Comparison of ENCODE assay signal across 16 cellular contexts in the genomic region with DNA sequence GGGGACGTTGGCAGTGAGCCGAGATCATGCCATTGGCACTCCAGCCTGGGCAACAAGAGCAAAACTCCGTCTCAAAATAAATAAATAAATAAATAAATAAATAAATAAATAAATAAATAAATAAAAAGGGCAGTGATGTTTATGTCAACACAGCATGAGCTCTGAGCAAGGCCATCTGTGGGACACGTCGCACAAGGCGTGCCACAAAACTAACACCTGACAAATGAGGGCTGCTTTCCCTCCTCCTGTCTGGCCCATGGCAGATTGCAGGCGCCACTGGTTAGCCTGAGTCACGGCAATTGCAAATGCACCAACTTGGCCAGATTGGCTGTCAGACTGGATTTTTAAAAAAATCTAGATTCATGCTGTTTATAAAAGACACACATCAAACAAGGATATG. TPM values are rescaled to one million over a fixed set of nuclear protein-coding genes. Genes with fewer than 3 reads are reported as not detected.
DNase-seq lines count a peak whose midpoint lies in the region; ATAC-seq, FAIRE-seq and TF ChIP-seq lines count a peak whose summit lies in the region.
"Had no signal": no experiment of that assay in that cellular context is flagged by ENCODE, and none has a peak within 500 bp of the region (broad histone marks: within the 10 kb centered on the region; RNA-seq: fewer than 3 reads in every experiment).

No MANE protein-coding gene starts in this region.

- H3K27me3 ChIP-seq in GM12878 (replicated peaks in 1 of 2; ENCODE audit: control insufficient read depth in 2 of 2, insufficient read depth in 2 of 2, low read length in 1 of 2) = no peaks in the 10 kb centered on the region
- H3K27me3 ChIP-seq: cardiac muscle cell had no signal

- DNase-seq in Ammon's horn (ENCODE audit: low spot score) (peak; percentile 20), LNCaP clone FGC (ENCODE audit: low read depth) (peak; percentile 73), GM12878 (ENCODE audit: low read depth, low spot score) (no peak), left colon (peak; percentile 21 to 52), RPMI8226 (no peak), OCI-M1 (lab: John Stamatoyannopoulos, UW) (no peak)
- no peak for DNase-seq in effector CD8-positive, alpha-beta T cell (lab: John Stamatoyannopoulos, UW)
- DNase-seq: activated CD8-positive, alpha-beta memory T cell treated with anti-CD3 and anti-CD28 coated beads, Interleukin-2, amount 50 U/mL, for 48 hours; activated naive CD4-positive, alpha-beta T cell treated with anti-CD3 and anti-CD28 coated beads, Interleukin-2, amount 50 U/mL, for 16 hours; DMS153; head of caudate nucleus; stimulated activated naive CD8-positive, alpha-beta T cell treated with anti-CD3 and anti-CD28 coated beads, Interleukin-15, amount 100 ng/mL, for 72 hours; T-cell had no signal

- TF ChIP-seq CTCF in LNCaP clone FGC (IDR thresholded peaks at IDR 0.05; ENCODE audit: control insufficient read depth, extremely low read depth, insufficient read depth) (0 out of 2 replicates have a peak, but pooled peaks have one; percentile 10), GM12878 (IDR thresholded peaks at IDR 0.05 in 2 of 3, conservative IDR thresholded peaks at IDR 0.05 in 1 of 3; ENCODE audit: control insufficient read depth in 2 of 3, extremely low read depth in 1 of 3, insufficient read depth in 1 of 3, low read depth in 3 of 3, low read length in 3 of 3) (no peak)

- peaks cover 7% of the 10 kb centered on the region for H3K4me1 ChIP-seq in GM12878 (ENCODE audit: control insufficient read depth, insufficient read depth, low read length)

- no peaks in the 10 kb centered on the region for H3K36me3 ChIP-seq in GM12878 (ENCODE audit: control insufficient read depth in 2 of 2, insufficient read depth in 2 of 2, low read length in 1 of 2)
- H3K36me3 ChIP-seq: cardiac muscle cell had no signal

- no peak overlapping the region for H2AFZ ChIP-seq in GM12878 (ENCODE audit: control insufficient read depth, low read depth, low read length)

- no peaks in the 10 kb centered on the region for H4K20me1 ChIP-seq in GM12878 (ENCODE audit: control insufficient read depth, insufficient read depth)

- no TSS peak for BruUV-seq in GM12878 (replicated peaks; lab: Mats Ljungman, UMichigan)

- intact Hi-C loops in GM12878 (cut with micrococcal nuclease; ENCODE audit: unreplicated experiment) = no loop called here
- intact Hi-C loops in left colon (cut with DNase I, micrococcal nuclease) = no loop called here

- H3K79me2 ChIP-seq in GM12878 (ENCODE audit: control insufficient read depth, insufficient read depth, low read length) = no peaks in the 10 kb centered on the region

- H3K27ac ChIP-seq in GM12878 (ENCODE audit: control insufficient read depth, insufficient read depth) = no peak overlapping the region
- H3K27ac ChIP-seq: cardiac muscle cell had no signal

- in situ Hi-C loops in GM12878 (cut with MboI) = no loop called here

- no peak overlapping the region for H3K4me2 ChIP-seq in GM12878 (ENCODE audit: control insufficient read depth, insufficient read depth)

- RAD21 ChIA-PET in GM12878 (lab: Charles Lee; ENCODE audit: unreplicated experiment) = interaction anchor here (2.1 kb wide), 2 partner anchors 9 to 192 kb away, joined by 5 to 11 read pairs; no protein-coding TSS in a partner anchor

- H3K9ac ChIP-seq in GM12878 (ENCODE audit: control insufficient read depth, insufficient read depth, low read length) = no peak overlapping the region

- CTCF ChIA-PET in GM12878 (lab: Yijun Ruan, JAX) = interaction anchor here (0.7 to 5.1 kb wide), 6 partner anchors 10 to 208 kb away, joined by 3 to 44 read pairs (median 6); no protein-coding TSS in a partner anchor

- H3K9me3 ChIP-seq in GM12878 (replicated peaks; ENCODE audit: control insufficient read depth, insufficient read depth, low read length) = no peaks in the 10 kb centered on the region

- no peak for TF ChIP-seq EP300 in GM12878 (IDR thresholded peaks at IDR 0.05; ENCODE audit: borderline replicate concordance in 1 of 2, control insufficient read depth in 1 of 2, low read depth in 2 of 2, low read length in 2 of 2)

- POLR2A ChIA-PET in GM12878 (lab: Charles Lee) = interaction anchor here (2.0 kb wide), 1 partner anchor 11 kb away, joined by 4 read pairs; no protein-coding TSS in a partner anchor

- H3K4me3 ChIP-seq in LNCaP clone FGC (ENCODE audit: low read depth, low read length) = no peak overlapping the region
- H3K4me3 ChIP-seq in GM12878 = no peak overlapping the region
- H3K4me3 ChIP-seq: cardiac muscle cell had no signal

- no peak for TF ChIP-seq POLR2A in GM12878 (IDR thresholded peaks at IDR 0.05; ENCODE audit: low read depth, low read length)

- no peak for ATAC-seq in GM12878
- peak; percentile 92 for ATAC-seq in left colon
- ATAC-seq in HG03439 (IDR thresholded peaks at IDR 0.05; ENCODE audit: unreplicated experiment) = no peak
- ATAC-seq: stimulated activated naive CD8-positive, alpha-beta T cell treated with anti-CD3 and anti-CD28 coated beads, Interleukin-15, amount 100 ng/mL, for 72 hours; T-cell had no signal

- FAIRE-seq in GM12878 (lab: Jason Lieb, UNC) = no peak

- WGBS in GM12878 (ENCODE audit: insufficient coverage, insufficient replicate concordance, low lambda C conversion rate, missing lambda C conversion rate) = 78% methylated on average over 8 of the region's 8 CpGs

- SMC1A ChIA-PET in GM12878 (lab: Charles Lee; ENCODE audit: uncharacterized antibody, unreplicated experiment) = interaction anchor here (1.0 to 5.0 kb wide), 6 partner anchors 10 to 192 kb away, joined by 3 to 32 read pairs (median 4); no protein-coding TSS in a partner anchor

- no peak for TF ChIP-seq RAD21 in GM12878 (IDR thresholded peaks at IDR 0.05; ENCODE audit: insufficient read depth, low read depth, low read length)

TF ChIP-seq in GM12878, 131 proteins besides CTCF, POLR2A, EP300 and RAD21 (continues in another document):
- no peak for TF ChIP-seq CHD1 (IDR thresholded peaks at IDR 0.05; ENCODE audit: low read depth, low read length)
- TF ChIP-seq, protein P1, sequence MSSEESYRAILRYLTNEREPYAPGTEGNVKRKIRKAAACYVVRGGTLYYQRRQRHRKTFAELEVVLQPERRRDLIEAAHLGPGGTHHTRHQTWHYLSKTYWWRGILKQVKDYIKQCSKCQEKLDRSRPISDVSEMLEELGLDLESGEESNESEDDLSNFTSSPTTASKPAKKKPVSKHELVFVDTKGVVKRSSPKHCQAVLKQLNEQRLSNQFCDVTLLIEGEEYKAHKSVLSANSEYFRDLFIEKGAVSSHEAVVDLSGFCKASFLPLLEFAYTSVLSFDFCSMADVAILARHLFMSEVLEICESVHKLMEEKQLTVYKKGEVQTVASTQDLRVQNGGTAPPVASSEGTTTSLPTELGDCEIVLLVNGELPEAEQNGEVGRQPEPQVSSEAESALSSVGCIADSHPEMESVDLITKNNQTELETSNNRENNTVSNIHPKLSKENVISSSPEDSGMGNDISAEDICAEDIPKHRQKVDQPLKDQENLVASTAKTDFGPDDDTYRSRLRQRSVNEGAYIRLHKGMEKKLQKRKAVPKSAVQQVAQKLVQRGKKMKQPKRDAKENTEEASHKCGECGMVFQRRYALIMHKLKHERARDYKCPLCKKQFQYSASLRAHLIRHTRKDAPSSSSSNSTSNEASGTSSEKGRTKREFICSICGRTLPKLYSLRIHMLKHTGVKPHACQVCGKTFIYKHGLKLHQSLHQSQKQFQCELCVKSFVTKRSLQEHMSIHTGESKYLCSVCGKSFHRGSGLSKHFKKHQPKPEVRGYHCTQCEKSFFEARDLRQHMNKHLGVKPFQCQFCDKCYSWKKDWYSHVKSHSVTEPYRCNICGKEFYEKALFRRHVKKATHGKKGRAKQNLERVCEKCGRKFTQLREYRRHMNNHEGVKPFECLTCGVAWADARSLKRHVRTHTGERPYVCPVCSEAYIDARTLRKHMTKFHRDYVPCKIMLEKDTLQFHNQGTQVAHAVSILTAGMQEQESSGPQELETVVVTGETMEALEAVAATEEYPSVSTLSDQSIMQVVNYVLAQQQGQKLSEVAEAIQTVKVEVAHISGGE (CRISPR knock-in tag; IDR thresholded peaks at IDR 0.05) = no peak
- TF ChIP-seq MYB (IDR thresholded peaks at IDR 0.05; ENCODE audit: borderline replicate concordance, low read depth, low read length) = no peak

RNA-seq across cellular contexts. Expression of a gene that starts 25.9 kb away (rescaled TPM):
- 0.23 and 0.29 TPM in 2 replicates for total RNA-seq in GM12878 (2013; cell fraction: nucleolus; rRNA removed)
- 2.6 and 3.3 TPM in 2 replicates for total RNA-seq in GM12878 (2014; rRNA removed)
- total RNA-seq in GM12878 (2014; rRNA removed; fragmentation: Illumina TruSeq; extraction: Trizol) = 0.51 and 0.89 TPM in 2 replicates
- 2.0 and 2.3 TPM in 2 replicates for total RNA-seq in GM12878 (2021)
- polyA plus RNA-seq in GM12878 (2011; ENCODE audit: low read depth) = not detected
- polyA plus RNA-seq in GM12878 (2011; rRNA removed) = 0.16 and 0.35 TPM in 2 replicates
- 0.49 and 0.57 TPM in 2 replicates for polyA plus RNA-seq in GM12878 (2011; cell fraction: cytosol; rRNA removed)
- 1.0 and 1.2 TPM in 2 replicates for polyA plus RNA-seq in GM12878 (2011; cell fraction: nucleus; rRNA removed)
- polyA plus RNA-seq in GM12878 (2012) = 0.51 and 0.80 TPM in 2 replicates
- 0.29 and 0.50 TPM in 2 replicates for polyA plus RNA-seq in GM12878 (2014; fragmentation: Illumina TruSeq; extraction: Trizol)
- under 1 TPM; 0.24 TPM for polyA plus RNA-seq in GM12878 (2014; fragmentation: Nextera tagmentation; extraction: Ambion mirVana)
- polyA plus RNA-seq in GM12878 (2014; rRNA removed) = 2.2 and 2.3 TPM in 2 replicates
- polyA plus RNA-seq in GM12878 (2016; fragmentation: Nextera tagmentation; extraction: Ambion mirVana) = 1 to 10 TPM; 1.0 to 2.3 TPM
- polyA minus RNA-seq in GM12878 (2011; rRNA and poly(A)+ RNA removed) = 0.29 and 0.31 TPM in 2 replicates
- not detected in 2 replicates for polyA minus RNA-seq in GM12878 (2011; cell fraction: cytosol; rRNA and poly(A)+ RNA removed)
- 0.24 and 0.86 TPM in 2 replicates for polyA minus RNA-seq in GM12878 (2011; cell fraction: nucleus; rRNA and poly(A)+ RNA removed)
- total RNA-seq in left colon = under 1 TPM; 0.50 to 0.89 TPM
- total RNA-seq: cardiac muscle cell, osteocyte had no signal
- polyA plus RNA-seq: cardiac muscle cell had no signal

RNA-seq across cellular contexts. Expression of a gene that starts 41.4 kb away (rescaled TPM):
- 55.1 and 58.6 TPM in 2 replicates for total RNA-seq in GM12878 (2013; cell fraction: nucleolus; rRNA removed)
- total RNA-seq in GM12878 (2014; rRNA removed) (83.7 and 84.4 TPM in 2 replicates), GM12878 (2014; rRNA removed; fragmentation: Illumina TruSeq; extraction: Trizol) (48.0 and 51.9 TPM in 2 replicates), GM12878 (2021) (123 and 131 TPM in 2 replicates), left colon (10 to 100 TPM; 59.5 to 71.5 TPM)
- polyA plus RNA-seq in GM12878 (2011; ENCODE audit: low read depth) = 43.3 TPM
- polyA plus RNA-seq in GM12878 (2011; rRNA removed) (95.7 and 128 TPM in 2 replicates), GM12878 (2014; fragmentation: Illumina TruSeq; extraction: Trizol) (69.3 and 85.9 TPM in 2 replicates), GM12878 (2014; fragmentation: Nextera tagmentation; extraction: Ambion mirVana) (10 to 100 TPM; 24.4 to 35.2 TPM), GM12878 (2014; rRNA removed) (70.3 and 74.0 TPM in 2 replicates), GM12878 (2016; fragmentation: Nextera tagmentation; extraction: Ambion mirVana) (100 to 1,000 TPM; 119 to 139 TPM)
- 50.6 and 51.7 TPM in 2 replicates for polyA plus RNA-seq in GM12878 (2011; cell fraction: cytosol; rRNA removed)
- polyA plus RNA-seq in GM12878 (2011; cell fraction: nucleus; rRNA removed) = 30.8 and 36.2 TPM in 2 replicates
- 63.2 and 89.0 TPM in 2 replicates for polyA plus RNA-seq in GM12878 (2012)
- 43.7 and 60.8 TPM in 2 replicates for polyA minus RNA-seq in GM12878 (2011; rRNA and poly(A)+ RNA removed)
- 33.3 and 55.7 TPM in 2 replicates for polyA minus RNA-seq in GM12878 (2011; cell fraction: cytosol; rRNA and poly(A)+ RNA removed)
- polyA minus RNA-seq in GM12878 (2011; cell fraction: nucleus; rRNA and poly(A)+ RNA removed) = 19.8 and 42.3 TPM in 2 replicates

Comparison
In these comparisons a context has a peak if more than half of its experiments do, and no peak if none do; other contexts are left out.
1. DNase-seq: peak in Ammon's horn (single experiment), LNCaP clone FGC (single experiment) and left colon (2 of 2); none in GM12878 (single experiment), RPMI8226 (single experiment), OCI-M1 (single experiment) and effector CD8-positive, alpha-beta T cell (single experiment).